13 cellular contexts compared by ENCODE assay signal in the genomic region with DNA sequence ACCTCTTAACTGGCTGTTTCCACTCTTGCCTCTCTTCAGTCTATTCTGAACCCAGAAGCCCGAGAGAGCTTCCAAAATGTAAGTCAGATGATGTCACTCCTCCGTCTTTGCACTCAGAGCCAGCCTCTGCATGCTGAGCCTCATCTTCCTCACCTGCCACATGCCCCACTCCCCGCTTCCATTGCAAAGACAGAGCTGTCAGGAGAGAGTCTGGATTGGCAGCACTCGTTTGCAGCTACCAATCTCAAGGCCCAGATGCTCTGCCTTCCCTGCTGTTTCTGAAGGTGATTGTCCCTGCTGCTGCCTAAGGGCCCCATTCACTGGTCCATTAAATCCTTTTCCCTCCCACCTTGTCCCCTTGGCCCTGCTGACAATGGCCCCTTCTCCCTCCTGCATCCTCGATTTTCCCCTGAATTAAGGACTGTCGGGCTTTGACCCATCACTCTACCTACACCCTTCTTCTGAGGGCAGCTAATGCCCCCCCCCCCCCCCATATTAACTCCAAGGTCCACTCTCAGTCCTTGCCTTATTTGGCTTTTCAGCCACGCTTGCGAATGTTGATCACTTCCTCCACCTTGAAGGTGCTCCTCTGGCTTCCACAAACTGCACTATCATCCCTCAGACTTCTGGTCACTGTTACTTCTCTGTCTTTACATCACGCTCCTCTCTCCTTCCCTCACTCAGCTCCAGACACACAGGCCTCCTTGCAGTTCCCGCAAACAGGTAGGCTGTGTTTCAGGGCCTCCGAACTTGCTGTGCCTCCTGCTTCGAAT.
A peak's percentile ranks its signal among the peaks of the same experiment; 100 is the strongest.
DNase-seq lines count a peak whose midpoint lies in the region; ATAC-seq and TF ChIP-seq lines count a peak whose summit lies in the region.
"Had no signal": no experiment of that assay in that cellular context is flagged by ENCODE, and none has a peak within 500 bp of the region (broad histone marks: within the 10 kb centered on the region; RNA-seq: fewer than 3 reads in every experiment).

No MANE protein-coding gene starts in this region.

- H3K9me3 ChIP-seq in KOPT-K1 (ENCODE audit: insufficient read depth, low read length, poor library complexity, severe bottlenecking) (no peaks in the 10 kb centered on the region), neuronal stem cell (replicated peaks in 1 of 2; ENCODE audit: control insufficient read depth in 2 of 2, insufficient read depth in 1 of 2, low read depth in 1 of 2, low read length in 2 of 2) (no peaks in the 10 kb centered on the region)
- H3K9me3 ChIP-seq: BLaER1, HAP-1, SK-N-SH had no signal

- H3K4me2 ChIP-seq in neuronal stem cell (ENCODE audit: insufficient read depth, low read length, poor library complexity, severe bottlenecking), result no peak overlapping the region
- H3K4me2 ChIP-seq: BLaER1, SK-N-SH had no signal

- H3K4ac ChIP-seq in neuronal stem cell (ENCODE audit: low read length), result no peak overlapping the region

- H4K91ac ChIP-seq in neuronal stem cell (ENCODE audit: low read depth, low read length, poor library complexity), result no peak overlapping the region

- H3K27ac ChIP-seq in KOPT-K1 (ENCODE audit: low read depth, low read length, poor library complexity, severe bottlenecking) (peak overlapping the region; percentile 11), neuronal stem cell (replicated peaks; ENCODE audit: low read length) (no peak overlapping the region)
- H3K27ac ChIP-seq: BLaER1 had no signal

- H3K36me3 ChIP-seq in KOPT-K1 (ENCODE audit: insufficient read depth, low read length) (no peaks in the 10 kb centered on the region), neuronal stem cell (replicated peaks in 1 of 2; ENCODE audit: control insufficient read depth in 2 of 2, insufficient read depth in 2 of 2, low read length in 2 of 2) (no peaks in the 10 kb centered on the region)
- H3K36me3 ChIP-seq: BLaER1, HAP-1 had no signal

- ATAC-seq in activated CD8-positive, alpha-beta T cell treated with anti-CD3 and anti-CD28 coated beads for 36 hours, result no peak
- no peak for ATAC-seq in HG02840 (IDR thresholded peaks at IDR 0.05; ENCODE audit: low FRiP score, unreplicated experiment)

- peaks cover 0 to 24% of the 10 kb centered on the region in 2 donors for H3K4me1 ChIP-seq in neuronal stem cell (ENCODE audit: control insufficient read depth in 2 of 2, insufficient read depth in 1 of 2, low read depth in 1 of 2, low read length in 2 of 2)
- H3K4me1 ChIP-seq: BLaER1 had no signal

- H3K79me1 ChIP-seq in neuronal stem cell (ENCODE audit: low read depth, low read length), result no peaks in the 10 kb centered on the region

- H3K23ac ChIP-seq in neuronal stem cell (ENCODE audit: low read depth, low read length, poor library complexity), result no peak overlapping the region

- CTCF ChIA-PET in activated CD8-positive, alpha-beta T cell treated with anti-CD3 and anti-CD28 coated beads for 36 hours (lab: Charles Lee), result interaction anchor here (1.0 kb wide), 1 partner anchor 14 kb away, joined by 3 read pairs; no protein-coding TSS in a partner anchor

- no peak overlapping the region for H3K4me3 Mint-ChIP-seq in activated CD8-positive, alpha-beta T cell treated with anti-CD3 and anti-CD28 coated beads for 36 hours
- H3K4me3 Mint-ChIP-seq: CD8-positive, alpha-beta memory T cell had no signal

- peaks cover 4% of the 10 kb centered on the region for H3K27me3 Mint-ChIP-seq in activated CD8-positive, alpha-beta T cell treated with anti-CD3 and anti-CD28 coated beads for 36 hours
- H3K27me3 Mint-ChIP-seq: CD8-positive, alpha-beta memory T cell had no signal

- peak overlapping the region; percentile 13 for H2AK5ac ChIP-seq in neuronal stem cell (ENCODE audit: low read depth, low read length)

- no peak overlapping the region for H2BK12ac ChIP-seq in neuronal stem cell (ENCODE audit: low read length)

- intact Hi-C loops in activated CD8-positive, alpha-beta T cell treated with anti-CD3 and anti-CD28 coated beads for 36 hours (cut with micrococcal nuclease), result no loop called here

- H3K9me3 Mint-ChIP-seq in activated CD8-positive, alpha-beta T cell treated with anti-CD3 and anti-CD28 coated beads for 36 hours, result no peaks in the 10 kb centered on the region
- H3K9me3 Mint-ChIP-seq: CD8-positive, alpha-beta memory T cell had no signal

- H3K27ac Mint-ChIP-seq in activated CD8-positive, alpha-beta T cell treated with anti-CD3 and anti-CD28 coated beads for 36 hours, result no peak overlapping the region
- H3K27ac Mint-ChIP-seq: IgD-negative memory B cell had no signal

- peak overlapping the region; percentile 28 for H2BK15ac ChIP-seq in neuronal stem cell (ENCODE audit: low read length)

- no peaks in the 10 kb centered on the region for H3K36me3 Mint-ChIP-seq in activated CD8-positive, alpha-beta T cell treated with anti-CD3 and anti-CD28 coated beads for 36 hours (ENCODE audit: low read depth)
- H3K36me3 Mint-ChIP-seq: IgD-negative memory B cell had no signal

- TF ChIP-seq CTCF in activated CD8-positive, alpha-beta T cell treated with anti-CD3 and anti-CD28 coated beads for 36 hours (IDR thresholded peaks at IDR 0.05), result no peak
- TF ChIP-seq CTCF in foreskin fibroblast (IDR thresholded peaks at IDR 0.05; ENCODE audit: low read depth, low read length), result no peak

- no peak overlapping the region for H2BK120ac ChIP-seq in neuronal stem cell (ENCODE audit: low read depth, low read length)

- DNase-seq in NCI-H526 (lab: John Stamatoyannopoulos, UW), result peak; percentile 24 to 55
- peak; percentile 60 for DNase-seq in cerebellar cortex (ENCODE audit: low spot score)
- DNase-seq in neuronal stem cell (ENCODE audit: low spot score), result no peak
- DNase-seq in activated CD8-positive, alpha-beta T cell treated with anti-CD3 and anti-CD28 coated beads for 36 hours, result no peak
- no peak for DNase-seq in foreskin fibroblast
- DNase-seq: CD8-positive, alpha-beta memory T cell; NCI-H1436 treated with DMSO at 0.1 percent for 48 hours; SK-N-SH had no signal

- H3K18ac ChIP-seq in neuronal stem cell (ENCODE audit: low read length), result peak overlapping the region; percentile 48

- no peaks in the 10 kb centered on the region for H3K4me1 Mint-ChIP-seq in activated CD8-positive, alpha-beta T cell treated with anti-CD3 and anti-CD28 coated beads for 36 hours (ENCODE audit: low read depth)

- H3K4me3 ChIP-seq in neuronal stem cell (ENCODE audit: low read length in 2 of 2) (no peak overlapping the region), foreskin fibroblast (ENCODE audit: low read depth in 1 of 2, low read length in 2 of 2) (no peak overlapping the region)
- H3K4me3 ChIP-seq: BLaER1, HAP-1 had no signal

- H2BK5ac ChIP-seq in neuronal stem cell (ENCODE audit: low read length), result no peak overlapping the region

- H2AFZ ChIP-seq in neuronal stem cell (ENCODE audit: low read length), result no peak overlapping the region

- POLR2A ChIA-PET in activated CD8-positive, alpha-beta T cell treated with anti-CD3 and anti-CD28 coated beads for 36 hours (lab: Charles Lee), result no interaction called here

- H3K14ac ChIP-seq in neuronal stem cell (ENCODE audit: low read length), result no peak overlapping the region

- H3K9ac ChIP-seq in neuronal stem cell (ENCODE audit: low read depth, low read length, poor library complexity), result peak overlapping the region; percentile 38
- H3K9ac ChIP-seq: BLaER1, SK-N-SH had no signal

- WGBS in neuronal stem cell (ENCODE audit: extremely low coverage in 2 of 2, insufficient read length in 2 of 2, insufficient replicate concordance in 1 of 2), 2 donors, result no CpG with 5 or more reads among the region's 12 CpGs

- H3K27me3 ChIP-seq in neuronal stem cell (ENCODE audit: control insufficient read depth in 3 of 3, insufficient read depth in 3 of 3, low read depth in 1 of 3, low read length in 3 of 3), result no peaks in the 10 kb centered on the region
- H3K27me3 ChIP-seq: BLaER1 had no signal

- no peak overlapping the region for H4K8ac ChIP-seq in neuronal stem cell (ENCODE audit: low read depth, low read length)

Comparison
In these comparisons a context has a peak if more than half of its experiments do, and no peak if none do; other contexts are left out.
1. DNase-seq: peak in NCI-H526 (2 of 2) and cerebellar cortex (single experiment); none in neuronal stem cell (single experiment), activated CD8-positive, alpha-beta T cell treated with anti-CD3 and anti-CD28 coated beads for 36 hours (single experiment) and foreskin fibroblast (0 of 2).